In genomic region chr4:113644398-113644797, GRCh38 we compare ENCODE assay signal across 30 cellular contexts.
DNase-seq lines count a peak whose midpoint lies in the region; ATAC-seq and TF ChIP-seq lines count a peak whose summit lies in the region.
"Had no signal": no experiment of that assay in that cellular context is flagged by ENCODE, and none has a peak within 500 bp of the region (broad histone marks: within the 10 kb centered on the region; RNA-seq: fewer than 3 reads in every experiment).

No MANE protein-coding gene starts in this region.

- H4K20me1 ChIP-seq in OCI-LY1 (ENCODE audit: insufficient read depth, low read length): no peaks in the 10 kb centered on the region

- no peak for DNase-seq in activated T-cell treated with anti-CD3 and anti-CD28 coated beads, Interleukin-2, amount 50 U/mL, for 24 hours
- no peak for DNase-seq in activated T-cell treated with anti-CD3 and anti-CD28 coated beads, Interleukin-2, amount 50 U/mL, for 48 hours
- DNase-seq in endothelial cell (ENCODE audit: low spot score) (no peak), HCEC 1CT (no peak), AML-193 (lab: John Stamatoyannopoulos, UW) (no peak)
- DNase-seq in stimulated activated naive B cell treated with anti-CD40 and anti-IgM and Interleukin-4, amounts not matched to agents 10 μg/mL and 1 μg/mL and 100 μg/mL, for 72 hours: no peak
- DNase-seq: 8988T; activated CD4-positive, alpha-beta T cell treated with anti-CD3 and anti-CD28 coated beads, Interleukin-2, amount 50 U/mL, for 4 hours; activated CD8-positive, alpha-beta memory T cell treated with anti-CD3 and anti-CD28 coated beads, Interleukin-2, amount 50 U/mL, for 48 hours; activated gamma-delta T cell treated with Interleukin-2 at 50 U/mL for 16 hours; anterior cingulate cortex; BE2C; COR-L47; H7; left ventricle myocardium superior; MM.1S; NCI-H1417 treated with DMSO at 0.1 percent for 48 hours; NCI-H2107; NCI-H524; stimulated activated CD4-positive, alpha-beta T cell treated with anti-CD3 and anti-CD28 coated beads, Interleukin-1b, Interleukin-23, amount 100 ng/mL, for 48 hours; T-helper 2 cell had no signal

- peaks cover 16% of the 10 kb centered on the region; the same call in 1 of the 2 replicates for H3K36me3 ChIP-seq in OCI-LY1 (ENCODE audit: insufficient read depth, low read length)
- H3K36me3 ChIP-seq: BE2C, cardiac muscle cell, prostate gland, tibial nerve had no signal

- H3K4me1 ChIP-seq in OCI-LY1 (ENCODE audit: insufficient read depth, low read length, severe bottlenecking): peaks cover 79% of the 10 kb centered on the region

- H3F3A ChIP-seq in OCI-LY1 (ENCODE audit: insufficient read depth, low read length): no peaks in the 10 kb centered on the region

- H3K4me3 ChIP-seq in OCI-LY1 (ENCODE audit: low read depth, low read length, poor library complexity, severe bottlenecking): no peak overlapping the region
- H3K4me3 ChIP-seq: cardiac muscle cell, K562, mucosa of descending colon, prostate gland, SK-N-MC, tibial nerve had no signal

- peaks cover 50% of the 10 kb centered on the region for H3K79me2 ChIP-seq in OCI-LY1 (ENCODE audit: insufficient read depth, low read length)

- H3K27ac ChIP-seq in OCI-LY1 (ENCODE audit: low read depth, low read length, poor library complexity, severe bottlenecking): peak overlapping the region; percentile 95
- H3K27ac ChIP-seq: cardiac muscle cell, SK-N-MC, tibial nerve had no signal

- no peak overlapping the region for H3K9ac ChIP-seq in OCI-LY1 (ENCODE audit: low read length)

- peak overlapping the region; percentile 3 for H3K27ac Mint-ChIP-seq in activated T-cell treated with anti-CD3 and anti-CD28 coated beads, Interleukin-2, amount 50 U/mL, for 24 hours
- H3K27ac Mint-ChIP-seq in endothelial cell (ENCODE audit: unreplicated experiment): peak overlapping the region; percentile 10
- H3K27ac Mint-ChIP-seq in stimulated activated naive B cell treated with anti-CD40 and anti-IgM and Interleukin-4, amounts not matched to agents 10 μg/mL and 1 μg/mL and 100 μg/mL, for 72 hours: peak overlapping the region; percentile 53
- H3K27ac Mint-ChIP-seq: dendritic cell treated with granulocyte-macrophage colony-stimulating factor and Interleukin-4, amounts not matched to agents 40 ng/mL and 50 ng/mL, for 4 days had no signal

- no peak for ATAC-seq in stimulated activated naive B cell treated with anti-CD40 and anti-IgM and Interleukin-4, amounts not matched to agents 10 μg/mL and 1 μg/mL and 100 μg/mL, for 72 hours (replicated peaks)
- ATAC-seq in HG02678 (IDR thresholded peaks at IDR 0.05; ENCODE audit: unreplicated experiment): no peak
- ATAC-seq: K562, mucosa of descending colon had no signal

- no peaks in the 10 kb centered on the region for H3K27me3 ChIP-seq in OCI-LY1 (ENCODE audit: insufficient read depth, low read length)
- H3K27me3 ChIP-seq: BE2C, cardiac muscle cell, tibial nerve had no signal

- peaks cover 73% of the 10 kb centered on the region for H3K4me1 Mint-ChIP-seq in activated T-cell treated with anti-CD3 and anti-CD28 coated beads, Interleukin-2, amount 50 U/mL, for 24 hours (ENCODE audit: low read depth)
- peaks cover 12% of the 10 kb centered on the region for H3K4me1 Mint-ChIP-seq in endothelial cell (ENCODE audit: unreplicated experiment)
- peaks cover 39 to 78% of the 10 kb centered on the region in 2 donors for H3K4me1 Mint-ChIP-seq in stimulated activated naive B cell treated with anti-CD40 and anti-IgM and Interleukin-4, amounts not matched to agents 10 μg/mL and 1 μg/mL and 100 μg/mL, for 72 hours

- TF ChIP-seq CTCF in OCI-LY1 (IDR thresholded peaks at IDR 0.05; ENCODE audit: low read length): no peak
- TF ChIP-seq CTCF in endothelial cell (IDR thresholded peaks at IDR 0.05; ENCODE audit: unreplicated experiment): no peak

- H3K9me3 Mint-ChIP-seq in activated T-cell treated with anti-CD3 and anti-CD28 coated beads, Interleukin-2, amount 50 U/mL, for 24 hours: no peaks in the 10 kb centered on the region
- H3K9me3 Mint-ChIP-seq in endothelial cell (ENCODE audit: unreplicated experiment): no peaks in the 10 kb centered on the region
- H3K9me3 Mint-ChIP-seq in stimulated activated naive B cell treated with anti-CD40 and anti-IgM and Interleukin-4, amounts not matched to agents 10 μg/mL and 1 μg/mL and 100 μg/mL, for 72 hours: peaks cover 0 to 4% of the 10 kb centered on the region in 2 donors
- H3K9me3 Mint-ChIP-seq: dendritic cell treated with granulocyte-macrophage colony-stimulating factor and Interleukin-4, amounts not matched to agents 40 ng/mL and 50 ng/mL, for 4 days had no signal

- H3K9me3 ChIP-seq in OCI-LY1 (ENCODE audit: low read length): no peaks in the 10 kb centered on the region
- H3K9me3 ChIP-seq: BE2C, mucosa of descending colon, prostate gland, tibial nerve had no signal

- H3K9me2 ChIP-seq in OCI-LY1 (ENCODE audit: low read depth, low read length): no peaks in the 10 kb centered on the region

- H3K27me3 Mint-ChIP-seq in activated T-cell treated with anti-CD3 and anti-CD28 coated beads, Interleukin-2, amount 50 U/mL, for 24 hours: no peaks in the 10 kb centered on the region
- H3K27me3 Mint-ChIP-seq in endothelial cell (ENCODE audit: unreplicated experiment): no peaks in the 10 kb centered on the region
- H3K27me3 Mint-ChIP-seq in stimulated activated naive B cell treated with anti-CD40 and anti-IgM and Interleukin-4, amounts not matched to agents 10 μg/mL and 1 μg/mL and 100 μg/mL, for 72 hours: no peaks in the 10 kb centered on the region
- H3K27me3 Mint-ChIP-seq: dendritic cell treated with granulocyte-macrophage colony-stimulating factor and Interleukin-4, amounts not matched to agents 40 ng/mL and 50 ng/mL, for 4 days had no signal

- H3K4me2 ChIP-seq in OCI-LY1 (ENCODE audit: low read length): no peak overlapping the region

- no peak overlapping the region for H2AFZ ChIP-seq in OCI-LY1 (ENCODE audit: low read length)

- H3K4me3 Mint-ChIP-seq in activated T-cell treated with anti-CD3 and anti-CD28 coated beads, Interleukin-2, amount 50 U/mL, for 24 hours: no peak overlapping the region
- no peak overlapping the region for H3K4me3 Mint-ChIP-seq in endothelial cell (ENCODE audit: unreplicated experiment)
- no peak overlapping the region for H3K4me3 Mint-ChIP-seq in stimulated activated naive B cell treated with anti-CD40 and anti-IgM and Interleukin-4, amounts not matched to agents 10 μg/mL and 1 μg/mL and 100 μg/mL, for 72 hours
- H3K4me3 Mint-ChIP-seq: dendritic cell treated with granulocyte-macrophage colony-stimulating factor and Interleukin-4, amounts not matched to agents 40 ng/mL and 50 ng/mL, for 4 days had no signal

- H3K36me3 Mint-ChIP-seq in activated T-cell treated with anti-CD3 and anti-CD28 coated beads, Interleukin-2, amount 50 U/mL, for 24 hours (ENCODE audit: low read depth): peaks cover 69% of the 10 kb centered on the region
- H3K36me3 Mint-ChIP-seq in endothelial cell (ENCODE audit: low read depth, unreplicated experiment): no peaks in the 10 kb centered on the region
- peaks cover 31 to 37% of the 10 kb centered on the region in 2 donors for H3K36me3 Mint-ChIP-seq in stimulated activated naive B cell treated with anti-CD40 and anti-IgM and Interleukin-4, amounts not matched to agents 10 μg/mL and 1 μg/mL and 100 μg/mL, for 72 hours

Comparison
In these comparisons a context has a peak if more than half of its experiments do, and no peak if none do; other contexts are left out.
1. H3K27ac Mint-ChIP-seq: peak in every context shown above with its lines; median percentile 53 in stimulated activated naive B cell treated with anti-CD40 and anti-IgM and Interleukin-4, amounts not matched to agents 10 μg/mL and 1 μg/mL and 100 μg/mL, for 72 hours; 10 in endothelial cell; 3 in activated T-cell treated with anti-CD3 and anti-CD28 coated beads, Interleukin-2, amount 50 U/mL, for 24 hours.